4 cellular contexts compared by ENCODE assay signal in genomic region chr14:20954736-20955537, GRCh38. TPM values are rescaled to one million over a fixed set of nuclear protein-coding genes. Genes with fewer than 3 reads are reported as not detected.
"Had no signal": no experiment of that assay in that cellular context is flagged by ENCODE, and none has a peak within 500 bp of the region (broad histone marks: within the 10 kb centered on the region; RNA-seq: fewer than 3 reads in every experiment).

Gene RNASE2, plus strand, starts transcription at chr14:20955487. Its CDS starts 285 bp downstream, at chr14:20955772.

RNA-seq across cellular contexts. Expression of gene RNASE2, which starts in this region (rescaled TPM):
- total RNA-seq: activated CD8-positive, alpha-beta T cell treated with anti-CD3 and anti-CD28 coated beads for 36 hours; endothelial cell of umbilical vein; fibroblast of lung; naive thymus-derived CD8-positive, alpha-beta T cell had no signal
- polyA plus RNA-seq: endothelial cell of umbilical vein; fibroblast of lung; naive thymus-derived CD8-positive, alpha-beta T cell had no signal
